In the genomic region with DNA sequence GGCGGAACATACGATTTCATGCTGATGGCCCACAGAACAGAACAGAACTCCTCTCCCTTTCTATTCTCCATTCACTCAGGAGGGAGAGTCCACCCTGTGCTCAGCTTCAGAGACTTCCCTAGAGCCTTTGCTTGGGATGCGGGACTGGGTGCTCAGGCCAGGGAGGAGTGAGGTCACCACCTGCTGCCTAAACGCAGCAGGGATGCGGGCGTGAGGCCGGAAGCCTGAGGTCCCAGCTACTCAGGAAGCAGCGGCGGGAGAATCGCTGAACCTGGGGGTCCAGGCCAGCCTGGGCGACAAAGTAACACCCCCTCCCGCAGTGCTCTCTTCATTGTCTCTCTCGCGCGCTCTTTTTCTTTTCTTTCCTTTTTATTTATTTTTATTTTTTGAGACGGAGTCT, we compare ENCODE assay signal across 6 cellular contexts. TPM values are rescaled to one million over a fixed set of nuclear protein-coding genes. Genes with fewer than 3 reads are reported as not detected.
DNase-seq lines count a peak whose midpoint lies in the region; FAIRE-seq and TF ChIP-seq lines count a peak whose summit lies in the region.
"Not testable (repeated sequence)": the region's sequence is repeated elsewhere in the genome, so short reads cannot be mapped to it uniquely, and the experiment has no call there.

No MANE protein-coding gene starts in this region.

- H2AFZ ChIP-seq in hepatocyte, result not testable (repeated sequence)

- H3K27me3 ChIP-seq in bronchial epithelial cell (ENCODE audit: control insufficient read depth, insufficient read depth, low read length); endodermal cell (ENCODE audit: control insufficient read depth, insufficient read depth, low read length, poor library complexity, severe bottlenecking); hepatocyte; testis: not testable (repeated sequence)

- peak overlapping the region; percentile 96; the same call in 1 of the 2 replicates for H3K27ac ChIP-seq in VCaP
- not testable (repeated sequence) for H3K27ac ChIP-seq in endodermal cell (ENCODE audit: low read depth, low read length); testis
- H3K27ac ChIP-seq in hepatocyte, result peak overlapping the region; percentile 87

- H3K9me2 ChIP-seq in hepatocyte (replicated peaks; ENCODE audit: insufficient read depth), result not testable (repeated sequence)

- peaks cover 45% of the 10 kb centered on the region for H3K79me2 ChIP-seq in hepatocyte

- 90 to 98% methylated on average over 8 to 14 of the region's 16 CpGs for WGBS in endodermal cell (ENCODE audit: insufficient coverage in 1 of 2, insufficient read length in 1 of 2), 2 experiments
- 97% methylated on average over 16 of the region's 16 CpGs for WGBS in hepatocyte (ENCODE audit: low lambda C conversion rate, missing lambda C conversion rate)
- WGBS in testis, 2 donors, result 77 to 80% methylated on average over 16 of the region's 16 CpGs

- H3K4me3 Mint-ChIP-seq in endodermal cell, nephron progenitor cell: not testable (repeated sequence)

- TF ChIP-seq POLR2A in testis (IDR thresholded peaks at IDR 0.05), result not testable (repeated sequence)

- TF ChIP-seq CTCF in VCaP (conservative IDR thresholded peaks at IDR 0.05); bronchial epithelial cell (IDR thresholded peaks at IDR 0.05; ENCODE audit: insufficient read depth, low read length, severe bottlenecking); endodermal cell (conservative IDR thresholded peaks at IDR 0.05); hepatocyte (IDR thresholded peaks at IDR 0.05; ENCODE audit: poor library complexity); nephron progenitor cell (IDR thresholded peaks at IDR 0.05); testis (IDR thresholded peaks at IDR 0.05): not testable (repeated sequence)

- H3K36me3 Mint-ChIP-seq in endodermal cell (ENCODE audit: low read depth) (peaks cover 78% of the 10 kb centered on the region), nephron progenitor cell (ENCODE audit: low read depth) (peaks cover 72% of the 10 kb centered on the region)

- not testable (repeated sequence) for H3K27me3 Mint-ChIP-seq in endodermal cell (ENCODE audit: insufficient read depth); nephron progenitor cell (ENCODE audit: low read depth, poor library complexity)

- H3K36me3 ChIP-seq in bronchial epithelial cell (ENCODE audit: control insufficient read depth, insufficient read depth, low read length); hepatocyte (replicated peaks; ENCODE audit: insufficient read depth, low read depth); testis (ENCODE audit: low read depth, missing control alignments): not testable (repeated sequence)
- peaks cover 77% of the 10 kb centered on the region for H3K36me3 ChIP-seq in endodermal cell (ENCODE audit: control insufficient read depth, insufficient read depth, low read length)

- FAIRE-seq in bronchial epithelial cell (lab: Jason Lieb, UNC), result peak; percentile 73

- H3K9me3 Mint-ChIP-seq in endodermal cell (peaks cover 29% of the 10 kb centered on the region), nephron progenitor cell (peaks cover 27% of the 10 kb centered on the region)

- not testable (repeated sequence) for DNase-seq in bronchial epithelial cell (ENCODE audit: low read depth); endodermal cell; hepatocyte (ENCODE audit: low spot score); nephron progenitor cell; testis

- H3K4me3 ChIP-seq in bronchial epithelial cell (ENCODE audit: low read depth, low read length); endodermal cell (ENCODE audit: low read length); hepatocyte: not testable (repeated sequence)
- peak overlapping the region; percentile 23 to 26 for H3K4me3 ChIP-seq in testis

- peaks cover 25% of the 10 kb centered on the region for H3K9me3 ChIP-seq in endodermal cell (ENCODE audit: control insufficient read depth, low read length)
- H3K9me3 ChIP-seq in hepatocyte (ENCODE audit: low read depth); testis: not testable (repeated sequence)

- not testable (repeated sequence) for H3K4me1 ChIP-seq in endodermal cell (ENCODE audit: control insufficient read depth, insufficient read depth, low read length); testis
- H3K4me1 ChIP-seq in hepatocyte (ENCODE audit: insufficient read depth), result peaks cover 37% of the 10 kb centered on the region

- H3K4me1 Mint-ChIP-seq in endodermal cell (peaks cover 18% of the 10 kb centered on the region), nephron progenitor cell (peaks cover 37% of the 10 kb centered on the region)

- not testable (repeated sequence) for H4K20me1 ChIP-seq in hepatocyte (ENCODE audit: insufficient read depth, poor library complexity, severe bottlenecking)

- H3K9ac ChIP-seq in endodermal cell (ENCODE audit: extremely low read depth, low read length, poor library complexity, severe bottlenecking), result not testable (repeated sequence)

- H3K4me2 ChIP-seq in hepatocyte, result not testable (repeated sequence)

- intact Hi-C loops in testis (cut with DNase I; ENCODE audit: low total_unique reads), result not testable (repeated sequence)

- H3K27ac Mint-ChIP-seq in endodermal cell (peak overlapping the region; percentile 58), nephron progenitor cell (peak overlapping the region; percentile 29)

RNA-seq across cellular contexts. Expression of a gene that starts 8.8 kb away (rescaled TPM):
- 10.0 TPM in 2 replicates for total RNA-seq in bronchial epithelial cell
- 100 to 1,000 TPM in 1 of 2 donors, 10 to 100 TPM in 1; 96.9 to 136 TPM for total RNA-seq in endodermal cell
- polyA plus RNA-seq in endodermal cell (2013, experiment 1 of 2), result 12.4 TPM
- polyA plus RNA-seq in endodermal cell (2013, experiment 2 of 2), result 15.0 TPM
- total RNA-seq in hepatocyte, result 11.9 and 21.3 TPM in 2 replicates
- 10.8 and 15.4 TPM in 2 replicates for polyA plus RNA-seq in hepatocyte
- 10 to 100 TPM; 17.8 to 26.8 TPM for total RNA-seq in testis
- polyA plus RNA-seq in testis (ENCODE audit: insufficient read depth, low read depth, low replicate concordance), result 7.9 TPM
